19 cellular contexts compared by ENCODE assay signal in the genomic region with DNA sequence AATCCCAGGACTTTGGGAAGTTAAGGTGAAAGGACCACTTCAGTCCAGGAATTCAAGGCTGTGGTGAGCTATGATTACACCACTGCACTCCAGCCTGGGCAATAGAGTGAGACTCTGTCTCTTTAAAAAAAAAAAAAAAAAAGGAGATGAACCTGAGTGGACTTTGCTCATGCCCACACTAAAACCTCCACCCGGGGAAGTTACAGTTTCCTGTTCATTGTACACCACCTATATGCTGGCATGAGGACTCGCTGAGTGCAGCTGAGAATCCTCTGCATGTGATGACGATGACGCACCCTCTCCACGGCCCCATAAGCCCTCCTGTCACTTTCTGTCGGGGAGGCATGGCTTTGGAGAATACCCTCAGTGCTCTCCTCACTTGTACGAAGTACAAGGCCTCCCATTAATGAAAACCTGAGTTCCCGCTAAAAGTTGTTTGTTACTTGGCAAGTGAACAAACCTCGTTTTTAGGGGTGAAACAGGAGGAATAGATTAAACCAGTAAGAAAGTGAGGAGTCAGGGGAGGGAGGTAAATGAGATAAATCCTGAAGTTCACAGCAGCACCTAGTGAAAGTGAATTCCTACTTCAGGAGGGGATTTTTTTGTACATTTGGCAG. TPM values are rescaled to one million over a fixed set of nuclear protein-coding genes. Genes with fewer than 3 reads are reported as not detected.
DNase-seq lines count a peak whose midpoint lies in the region; ATAC-seq, FAIRE-seq and TF ChIP-seq lines count a peak whose summit lies in the region.
"Had no signal": no experiment of that assay in that cellular context is flagged by ENCODE, and none has a peak within 500 bp of the region (broad histone marks: within the 10 kb centered on the region; RNA-seq: fewer than 3 reads in every experiment).

No MANE protein-coding gene starts in this region.

- H3K36me3 ChIP-seq in GM12878 (ENCODE audit: control insufficient read depth in 2 of 2, insufficient read depth in 2 of 2, low read length in 1 of 2) (no peaks in the 10 kb centered on the region), subcutaneous abdominal adipose tissue (ENCODE audit: control insufficient read depth in 5 of 5, insufficient read depth in 5 of 5, low read length in 5 of 5) (no peaks in the 10 kb centered on the region)

- ATAC-seq in GM12878 (peak; percentile 73), GM18498 (IDR thresholded peaks at IDR 0.05; ENCODE audit: unreplicated experiment) (no peak)
- no peak for ATAC-seq in stimulated activated naive CD8-positive, alpha-beta T cell treated with anti-CD3 and anti-CD28 coated beads, Interleukin-15, Interleukin-2, amounts not matched to agents 100 U/mL and 50 U/mL, for 24 hours
- ATAC-seq: activated T-helper 17 cell treated with anti-CD3 and anti-CD28 coated beads, Interleukin-2, amount 50 U/mL, for 72 hours; natural killer cell treated with Interleukin-12 subunit alpha and Interleukin-12 subunit beta and Interleukin-15 and Interleukin-18, amount 100 ng/mL, for 72 hours had no signal

- no peaks in the 10 kb centered on the region for H3K27me3 ChIP-seq in GM12878 (replicated peaks in 1 of 2; ENCODE audit: control insufficient read depth in 2 of 2, insufficient read depth in 2 of 2, low read length in 1 of 2)
- no peaks in the 10 kb centered on the region for H3K27me3 ChIP-seq in subcutaneous abdominal adipose tissue (ENCODE audit: control insufficient read depth in 5 of 5, insufficient read depth in 4 of 5, low read length in 5 of 5)

- intact Hi-C loops in GM12878 (cut with micrococcal nuclease; ENCODE audit: unreplicated experiment) = no loop called here

- FAIRE-seq in GM12878 (lab: Jason Lieb, UNC) = no peak

- H4K20me1 ChIP-seq in GM12878 (ENCODE audit: control insufficient read depth, insufficient read depth) = no peaks in the 10 kb centered on the region

- H3K27ac ChIP-seq in GM12878 (ENCODE audit: control insufficient read depth, insufficient read depth) = no peak overlapping the region
- peak overlapping the region; percentile 82 for H3K27ac ChIP-seq in subcutaneous abdominal adipose tissue (ENCODE audit: low read depth, low read length)

- H3K4me2 ChIP-seq in GM12878 (ENCODE audit: control insufficient read depth, insufficient read depth) = no peak overlapping the region

- TF ChIP-seq POLR2A in GM12878 (IDR thresholded peaks at IDR 0.05; ENCODE audit: low read depth, low read length) = no peak

- no peaks in the 10 kb centered on the region for H3K79me2 ChIP-seq in GM12878 (ENCODE audit: control insufficient read depth, insufficient read depth, low read length)

- no peak for TF ChIP-seq EP300 in GM12878 (IDR thresholded peaks at IDR 0.05; ENCODE audit: borderline replicate concordance in 1 of 2, control insufficient read depth in 1 of 2, low read depth in 2 of 2, low read length in 2 of 2)

- no peak overlapping the region for H3K9ac ChIP-seq in GM12878 (ENCODE audit: control insufficient read depth, insufficient read depth, low read length)
- peak overlapping the region in 1 of 5 donors; percentile 35 for H3K9ac ChIP-seq in subcutaneous abdominal adipose tissue (ENCODE audit: low read length in 5 of 5)

- no TSS peak for BruUV-seq in GM12878 (replicated peaks; lab: Mats Ljungman, UMichigan)

- RAD21 ChIA-PET in GM12878 (lab: Charles Lee; ENCODE audit: unreplicated experiment) = interaction anchor here (0.6 to 2.7 kb wide), 4 partner anchors 28 to 304 kb away, joined by 3 to 8 read pairs (median 4); no protein-coding TSS in a partner anchor

- TF ChIP-seq CTCF in GM12878 (IDR thresholded peaks at IDR 0.05 in 2 of 3, conservative IDR thresholded peaks at IDR 0.05 in 1 of 3; ENCODE audit: control insufficient read depth in 2 of 3, extremely low read depth in 1 of 3, insufficient read depth in 1 of 3, low read depth in 3 of 3, low read length in 3 of 3) = no peak

- in situ Hi-C loops in GM12878 (cut with MboI) = no loop called here

- 55% methylated on average over 9 of the region's 9 CpGs for WGBS in GM12878 (ENCODE audit: insufficient coverage, insufficient replicate concordance, low lambda C conversion rate, missing lambda C conversion rate)

- POLR2A ChIA-PET in GM12878 (lab: Charles Lee) = interaction anchor here (0.7 to 1.1 kb wide), 2 partner anchors 115 to 299 kb away, joined by 3 to 4 read pairs; partner anchors contain the start of gene TMUB1

- H3K4me1 ChIP-seq in GM12878 (ENCODE audit: control insufficient read depth, insufficient read depth, low read length) = peaks cover 20% of the 10 kb centered on the region
- H3K4me1 ChIP-seq in subcutaneous abdominal adipose tissue (ENCODE audit: control insufficient read depth in 5 of 5, insufficient read depth in 5 of 5, low read length in 5 of 5) = peaks cover 20 to 70% (median 62%) of the 10 kb centered on the region in 5 donors

- H3K9me3 ChIP-seq in GM12878 (replicated peaks; ENCODE audit: control insufficient read depth, insufficient read depth, low read length) (no peaks in the 10 kb centered on the region), subcutaneous abdominal adipose tissue (ENCODE audit: control insufficient read depth in 5 of 5, low read length in 5 of 5) (no peaks in the 10 kb centered on the region)

- DNase-seq in DMS153 (lab: John Stamatoyannopoulos, UW) (peak; percentile 30), DMS153 treated with DMSO at 0.1 percent for 48 hours (lab: John Stamatoyannopoulos, UW; ENCODE audit: unreplicated experiment) (no peak), GM12878 (ENCODE audit: low read depth, low spot score) (peak; percentile 20), medulla oblongata (ENCODE audit: extremely low spot score) (peak; percentile 25)
- no peak for DNase-seq in stimulated activated CD4-positive, alpha-beta T cell treated with anti-CD3 and anti-CD28 coated beads, Interleukin-4, amount 100 ng/mL, for 24 hours
- DNase-seq in stimulated activated naive CD8-positive, alpha-beta T cell treated with anti-CD3 and anti-CD28 coated beads, Interleukin-15, Interleukin-2, amounts not matched to agents 100 U/mL and 50 U/mL, for 24 hours = no peak
- DNase-seq: 8988T; activated CD4-positive, alpha-beta T cell treated with anti-CD3 and anti-CD28 coated beads, Interleukin-2, amount 50 U/mL, for 48 hours; CD8-positive, alpha-beta memory T cell; effector CD8-positive, alpha-beta T cell; foreskin fibroblast; NCI-H1417 treated with DMSO at 0.1 percent for 48 hours; NCI-H446 treated with DMSO at 0.1 percent for 48 hours; stimulated activated CD4-positive, alpha-beta T cell treated with anti-CD3 and anti-CD28 coated beads, Interleukin-12 subunit alpha, Interleukin-12 subunit beta, amount 100 ng/mL, for 4 hours; T-helper 9 cell had no signal

- CTCF ChIA-PET in GM12878 (lab: Yijun Ruan, JAX) = interaction anchor here (1.0 to 7.1 kb wide), 4 partner anchors 28 to 234 kb away, joined by 3 to 70 read pairs (median 4); partner anchors contain the start of gene GIMAP2

- H3K4me3 ChIP-seq in GM12878 (no peak overlapping the region), subcutaneous abdominal adipose tissue (ENCODE audit: low read depth in 1 of 5, low read length in 5 of 5) (no peak overlapping the region)

- TF ChIP-seq RAD21 in GM12878 (IDR thresholded peaks at IDR 0.05; ENCODE audit: insufficient read depth, low read depth, low read length) = no peak

- SMC1A ChIA-PET in GM12878 (lab: Charles Lee; ENCODE audit: uncharacterized antibody, unreplicated experiment) = interaction anchor here (0.6 to 6.3 kb wide), 3 partner anchors 14 to 1051 kb away, joined by 3 to 52 read pairs (median 3); no protein-coding TSS in a partner anchor

- H2AFZ ChIP-seq in GM12878 (ENCODE audit: control insufficient read depth, low read depth, low read length) = no peak overlapping the region

RNA-seq across cellular contexts. Expression of gene TMEM176B, which starts 15.9 kb away (rescaled TPM):
- total RNA-seq in GM12878 (2013; cell fraction: nucleolus; rRNA removed) = not detected in 2 replicates
- total RNA-seq in GM12878 (2014; rRNA removed) = 0.16 and 0.17 TPM in 2 replicates
- total RNA-seq in GM12878 (2014; rRNA removed; fragmentation: Illumina TruSeq; extraction: Trizol) = not detected in 2 replicates
- 0.21 and 0.36 TPM in 2 replicates for total RNA-seq in GM12878 (2021)
- polyA plus RNA-seq in GM12878 (2011; ENCODE audit: low read depth) = not detected
- polyA plus RNA-seq in GM12878 (2011; rRNA removed) = 0.05 TPM in 1 of 2 replicates, not detected in the other
- polyA plus RNA-seq in GM12878 (2011; cell fraction: cytosol; rRNA removed) = 0.06 TPM in 1 of 2 replicates, not detected in the other
- not detected in 2 replicates for polyA plus RNA-seq in GM12878 (2011; cell fraction: nucleus; rRNA removed)
- not detected in 2 replicates for polyA plus RNA-seq in GM12878 (2012)
- not detected in 2 replicates for polyA plus RNA-seq in GM12878 (2014; fragmentation: Illumina TruSeq; extraction: Trizol)
- polyA plus RNA-seq in GM12878 (2014; fragmentation: Nextera tagmentation; extraction: Ambion mirVana) = under 1 TPM; 0.18 to 0.40 TPM
- 0.09 TPM in 1 of 2 replicates, not detected in the other for polyA plus RNA-seq in GM12878 (2014; rRNA removed)
- under 1 TPM in 1 of 2 experiments, not detected in 1; 0.21 TPM for polyA plus RNA-seq in GM12878 (2016; fragmentation: Nextera tagmentation; extraction: Ambion mirVana)
- polyA minus RNA-seq in GM12878 (2011; rRNA and poly(A)+ RNA removed) = not detected in 2 replicates
- not detected in 2 replicates for polyA minus RNA-seq in GM12878 (2011; cell fraction: cytosol; rRNA and poly(A)+ RNA removed)
- polyA minus RNA-seq in GM12878 (2011; cell fraction: nucleus; rRNA and poly(A)+ RNA removed) = not detected in 2 replicates
- total RNA-seq: activated T-helper 17 cell treated with anti-CD3 and anti-CD28 coated beads, Interleukin-2, amount 50 U/mL, for 72 hours had no signal
- polyA plus RNA-seq: CD8-positive, alpha-beta memory T cell had no signal

RNA-seq across cellular contexts. Expression of gene TMEM176A, which starts 16.3 kb away (rescaled TPM):
- not detected in 2 replicates for total RNA-seq in GM12878 (2013; cell fraction: nucleolus; rRNA removed)
- not detected in 2 replicates for total RNA-seq in GM12878 (2014; rRNA removed)
- not detected in 2 replicates for total RNA-seq in GM12878 (2014; rRNA removed; fragmentation: Illumina TruSeq; extraction: Trizol)
- not detected in 2 replicates for total RNA-seq in GM12878 (2021)
- polyA plus RNA-seq in GM12878 (2011; ENCODE audit: low read depth) = not detected
- not detected in 2 replicates for polyA plus RNA-seq in GM12878 (2011; rRNA removed)
- not detected in 2 replicates for polyA plus RNA-seq in GM12878 (2011; cell fraction: cytosol; rRNA removed)
- polyA plus RNA-seq in GM12878 (2011; cell fraction: nucleus; rRNA removed) = not detected in 2 replicates
- not detected in 2 replicates for polyA plus RNA-seq in GM12878 (2012)
- polyA plus RNA-seq in GM12878 (2014; fragmentation: Illumina TruSeq; extraction: Trizol) = 0.19 TPM in 1 of 2 replicates, not detected in the other
- polyA plus RNA-seq in GM12878 (2014; fragmentation: Nextera tagmentation; extraction: Ambion mirVana) = not detected
- not detected in 2 replicates for polyA plus RNA-seq in GM12878 (2014; rRNA removed)
- polyA plus RNA-seq in GM12878 (2016; fragmentation: Nextera tagmentation; extraction: Ambion mirVana) = not detected
- polyA minus RNA-seq in GM12878 (2011; rRNA and poly(A)+ RNA removed) = 0.57 TPM in 1 of 2 replicates, not detected in the other
- not detected in 2 replicates for polyA minus RNA-seq in GM12878 (2011; cell fraction: cytosol; rRNA and poly(A)+ RNA removed)
- not detected in 2 replicates for polyA minus RNA-seq in GM12878 (2011; cell fraction: nucleus; rRNA and poly(A)+ RNA removed)
- polyA plus RNA-seq: CD8-positive, alpha-beta memory T cell had no signal

RNA-seq across cellular contexts. Expression of gene GIMAP5, which starts 47.0 kb away (rescaled TPM):
- total RNA-seq in GM12878 (2013; cell fraction: nucleolus; rRNA removed) = 1.9 and 2.7 TPM in 2 replicates
- total RNA-seq in GM12878 (2014; rRNA removed) (7.9 and 12.2 TPM in 2 replicates), GM12878 (2014; rRNA removed; fragmentation: Illumina TruSeq; extraction: Trizol) (7.7 and 8.6 TPM in 2 replicates), GM12878 (2021) (4.5 and 5.6 TPM in 2 replicates)
- polyA plus RNA-seq in GM12878 (2011; ENCODE audit: low read depth) = 12.3 TPM
- polyA plus RNA-seq in GM12878 (2011; rRNA removed) (8.9 and 9.4 TPM in 2 replicates), GM12878 (2014; fragmentation: Illumina TruSeq; extraction: Trizol) (8.4 and 9.1 TPM in 2 replicates), GM12878 (2014; fragmentation: Nextera tagmentation; extraction: Ambion mirVana) (1 to 10 TPM; 4.2 to 4.4 TPM), GM12878 (2014; rRNA removed) (8.5 and 9.5 TPM in 2 replicates), GM12878 (2016; fragmentation: Nextera tagmentation; extraction: Ambion mirVana) (1 to 10 TPM; 3.7 to 3.8 TPM)
- 7.5 and 10.6 TPM in 2 replicates for polyA plus RNA-seq in GM12878 (2011; cell fraction: cytosol; rRNA removed)
- 6.5 and 9.9 TPM in 2 replicates for polyA plus RNA-seq in GM12878 (2011; cell fraction: nucleus; rRNA removed)
- polyA plus RNA-seq in GM12878 (2012) = 16.4 and 19.5 TPM in 2 replicates
- 14.0 and 22.3 TPM in 2 replicates for polyA minus RNA-seq in GM12878 (2011; rRNA and poly(A)+ RNA removed)
- 2.0 and 3.7 TPM in 2 replicates for polyA minus RNA-seq in GM12878 (2011; cell fraction: cytosol; rRNA and poly(A)+ RNA removed)
- 10.5 TPM in 2 replicates for polyA minus RNA-seq in GM12878 (2011; cell fraction: nucleus; rRNA and poly(A)+ RNA removed)

Comparison
In these comparisons a context has a peak if more than half of its experiments do, and no peak if none do; other contexts are left out.
1. DNase-seq: peak in DMS153 (single experiment), GM12878 (single experiment) and medulla oblongata (single experiment); none in DMS153 treated with DMSO at 0.1 percent for 48 hours (single experiment), stimulated activated CD4-positive, alpha-beta T cell treated with anti-CD3 and anti-CD28 coated beads, Interleukin-4, amount 100 ng/mL, for 24 hours (single experiment) and stimulated activated naive CD8-positive, alpha-beta T cell treated with anti-CD3 and anti-CD28 coated beads, Interleukin-15, Interleukin-2, amounts not matched to agents 100 U/mL and 50 U/mL, for 24 hours (single experiment).